In the genomic region with DNA sequence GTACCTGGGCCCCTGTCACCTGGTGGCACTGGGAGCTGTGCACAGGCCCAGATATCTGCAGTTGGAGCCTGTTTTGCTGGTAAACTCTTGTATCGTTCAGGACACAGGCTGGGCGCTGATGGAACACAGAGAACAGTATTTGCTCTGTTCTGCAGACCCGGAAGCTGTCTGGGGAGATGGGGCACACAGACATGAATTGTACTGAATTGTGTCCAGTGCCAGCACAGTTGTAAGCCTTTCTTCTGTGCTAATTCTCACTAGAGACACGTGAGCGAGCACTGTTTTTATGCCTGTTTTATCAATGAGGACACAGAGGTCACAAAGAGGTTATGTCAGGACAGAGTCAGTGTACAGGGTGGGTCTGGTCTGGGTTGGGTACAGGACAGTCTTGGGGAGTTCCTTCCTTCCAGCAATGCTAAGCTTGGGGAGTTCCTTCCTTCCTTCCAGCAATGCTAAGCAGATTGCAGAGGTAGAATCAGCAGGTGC, we compare ENCODE assay signal across 20 cellular contexts. TPM values are rescaled to one million over a fixed set of nuclear protein-coding genes. Genes with fewer than 3 reads are reported as not detected.
DNase-seq lines count a peak whose midpoint lies in the region; ATAC-seq and TF ChIP-seq lines count a peak whose summit lies in the region.
"Had no signal": no experiment of that assay in that cellular context is flagged by ENCODE, and none has a peak within 500 bp of the region (broad histone marks: within the 10 kb centered on the region; RNA-seq: fewer than 3 reads in every experiment).

No MANE protein-coding gene starts in this region.

- POLR2A ChIA-PET in A673 (lab: Charles Lee; ENCODE audit: low non-redundant PET): no interaction called here

- peak; percentile 97 for DNase-seq in SK-MEL-5 (ENCODE audit: low read depth, low spot score)
- no peak for DNase-seq in esophagus muscularis mucosa (ENCODE audit: extremely low spot score)
- peak in 1 of 3 donors; percentile 8 for DNase-seq in right lobe of liver
- DNase-seq in gastrocnemius medialis: no peak
- DNase-seq in DMS 273 (lab: John Stamatoyannopoulos, UW; ENCODE audit: unreplicated experiment): no peak
- no peak for DNase-seq in A673 (ENCODE audit: low spot score)
- DNase-seq in NCI-H1105 (lab: John Stamatoyannopoulos, UW): no peak
- DNase-seq: activated CD4-positive, alpha-beta T cell treated with anti-CD3 and anti-CD28 coated beads for 48 hours; activated naive CD4-positive, alpha-beta T cell treated with anti-CD3 and anti-CD28 coated beads, Interleukin-2, amount 50 U/mL, for 16 hours; brain microvascular endothelial cell; DMS79 treated with DMSO at 0.1 percent for 48 hours; effector CD8-positive, alpha-beta T cell; GM23248; NCI-H1436; NCI-H2227 treated with DMSO at 0.1 percent for 48 hours; NK-92 treated with Interleukin-12 subunit alpha and Interleukin-12 subunit beta, amount 100 ng/mL, for 24 hours; SHP77 treated with DMSO at 0.1 percent for 48 hours; T-helper 9 cell had no signal

- H3K27ac ChIP-seq in esophagus muscularis mucosa (replicated peaks in 1 of 4) (peak overlapping the region in 2 of 4 donors; percentile 23 to 65), right lobe of liver (no peak overlapping the region), gastrocnemius medialis (peak overlapping the region in 2 of 4 donors; percentile 41 to 64), A673 (ENCODE audit: low read depth, low read length, poor library complexity, severe bottlenecking) (no peak overlapping the region)
- H3K27ac ChIP-seq: brain microvascular endothelial cell, GM23248 had no signal

- TF ChIP-seq POLR2A in esophagus muscularis mucosa (IDR thresholded peaks at IDR 0.05; ENCODE audit: low read depth): no peak
- no peak for TF ChIP-seq POLR2A in right lobe of liver (IDR thresholded peaks at IDR 0.05)
- TF ChIP-seq POLR2A in gastrocnemius medialis (IDR thresholded peaks at IDR 0.05): no peak

- H3K4me3 ChIP-seq in esophagus muscularis mucosa: no peak overlapping the region
- no peak overlapping the region for H3K4me3 ChIP-seq in right lobe of liver
- no peak overlapping the region for H3K4me3 ChIP-seq in gastrocnemius medialis
- H3K4me3 ChIP-seq in A673 (ENCODE audit: low read depth, low read length, poor library complexity, severe bottlenecking): no peak overlapping the region
- H3K4me3 ChIP-seq: GM23248, suprapubic skin had no signal

- in situ Hi-C loops in SK-MEL-5 (cut with HindIII; ENCODE audit: low pct_unique_long_range_greater_than_20kb, low sequenced_read_pairs) (no loop called here), gastrocnemius medialis (cut with MboI; ENCODE audit: low sequenced_read_pairs in 4 of 4) (no loop called here)

- H3K9me3 ChIP-seq in esophagus muscularis mucosa: no peaks in the 10 kb centered on the region
- H3K9me3 ChIP-seq in right lobe of liver: no peaks in the 10 kb centered on the region
- no peaks in the 10 kb centered on the region for H3K9me3 ChIP-seq in gastrocnemius medialis
- H3K9me3 ChIP-seq in A673 (ENCODE audit: low read depth, low read length, poor library complexity, severe bottlenecking): no peaks in the 10 kb centered on the region
- H3K9me3 ChIP-seq: suprapubic skin had no signal

- CTCF ChIA-PET in A673 (lab: Charles Lee): no interaction called here

- H3K27me3 ChIP-seq in esophagus muscularis mucosa: peaks cover 0 to 5% (median 0%) of the 10 kb centered on the region in 4 donors
- H3K27me3 ChIP-seq in right lobe of liver: no peaks in the 10 kb centered on the region
- H3K27me3 ChIP-seq in gastrocnemius medialis: no peaks in the 10 kb centered on the region
- H3K27me3 ChIP-seq in A673 (replicated peaks; ENCODE audit: insufficient read depth, low read depth, low read length, poor library complexity): no peaks in the 10 kb centered on the region
- H3K27me3 ChIP-seq: brain microvascular endothelial cell, suprapubic skin had no signal

- peak; percentile 69 for TF ChIP-seq EP300 in esophagus muscularis mucosa (IDR thresholded peaks at IDR 0.05)

- H3K36me3 ChIP-seq in esophagus muscularis mucosa: peaks cover 0 to 73% (median 31%) of the 10 kb centered on the region in 4 donors
- H3K36me3 ChIP-seq in right lobe of liver: no peaks in the 10 kb centered on the region
- no peaks in the 10 kb centered on the region for H3K36me3 ChIP-seq in gastrocnemius medialis
- H3K36me3 ChIP-seq in A673 (ENCODE audit: insufficient read depth, low read length, poor library complexity, severe bottlenecking): no peaks in the 10 kb centered on the region
- H3K36me3 ChIP-seq: brain microvascular endothelial cell, suprapubic skin had no signal

- ATAC-seq in right lobe of liver (peak; percentile 9 to 57 (median 46)), gastrocnemius medialis (peak; percentile 48 to 59), HG03025 (IDR thresholded peaks at IDR 0.05; ENCODE audit: low FRiP score, unreplicated experiment) (no peak)

- intact Hi-C loops in esophagus muscularis mucosa (cut with DNase I): no loop called here
- intact Hi-C loops in right lobe of liver (cut with DNase I): no loop called here
- intact Hi-C loops in gastrocnemius medialis (cut with DNase I; ENCODE audit: low total_unique reads): no loop called here
- intact Hi-C loops in A673 (cut with micrococcal nuclease; ENCODE audit: unreplicated experiment): no loop called here

- BruUV-seq in A673 (replicated peaks; lab: Mats Ljungman, UMichigan): no TSS peak

- TF ChIP-seq CTCF in esophagus muscularis mucosa (IDR thresholded peaks at IDR 0.05): no peak
- TF ChIP-seq CTCF in right lobe of liver (IDR thresholded peaks at IDR 0.05): no peak
- no peak for TF ChIP-seq CTCF in gastrocnemius medialis (IDR thresholded peaks at IDR 0.05 in 4 of 5, conservative IDR thresholded peaks at IDR 0.05 in 1 of 5)
- no peak for TF ChIP-seq CTCF in A673 (conservative IDR thresholded peaks at IDR 0.05; ENCODE audit: low read depth, low read length)

- H3K4me1 ChIP-seq in esophagus muscularis mucosa (peaks cover 9 to 32% (median 25%) of the 10 kb centered on the region in 4 donors), right lobe of liver (peaks cover 0 to 5% (median 0%) of the 10 kb centered on the region in 4 donors), gastrocnemius medialis (peaks cover 0 to 16% of the 10 kb centered on the region in 2 donors), A673 (ENCODE audit: insufficient read depth, low read length, poor library complexity, severe bottlenecking) (no peaks in the 10 kb centered on the region)

- WGBS in esophagus muscularis mucosa: 88% methylated on average over 5 of the region's 5 CpGs
- WGBS in right lobe of liver (ENCODE audit: insufficient coverage, low coverage, low lambda C conversion rate, missing lambda C conversion rate): 80% methylated on average over 2 of the region's 5 CpGs

RNA-seq across cellular contexts. Expression of gene ACR, which starts 24.4 kb away (rescaled TPM):
- not detected in 2 replicates for total RNA-seq in SK-MEL-5 (2014; rRNA removed; shearing (Covaris generic))
- polyA plus RNA-seq in SK-MEL-5 (2015; cell fraction: cytosol; rRNA removed): not detected in 2 replicates
- polyA plus RNA-seq in SK-MEL-5 (2015; cell fraction: nucleus; rRNA removed): not detected in 2 replicates
- total RNA-seq in esophagus muscularis mucosa (under 1 TPM in 2 of 4 donors, not detected in 2; 0.42 to 0.46 TPM), right lobe of liver (under 1 TPM in 5 of 6 experiments, not detected in 1; 0.34 to 0.84 (median 0.55) TPM), gastrocnemius medialis (not detected), A673 (2021) (not detected in 2 replicates)
- total RNA-seq: GM23248, suprapubic skin had no signal
- polyA plus RNA-seq: GM23248 had no signal

RNA-seq across cellular contexts. Expression of gene SHANK3, which starts 41.0 kb away (rescaled TPM):
- total RNA-seq in SK-MEL-5 (2014; rRNA removed; shearing (Covaris generic)): 2.1 and 2.6 TPM in 2 replicates
- polyA plus RNA-seq in SK-MEL-5 (2015; cell fraction: cytosol; rRNA removed): 9.2 and 12.1 TPM in 2 replicates
- 15.2 and 16.8 TPM in 2 replicates for polyA plus RNA-seq in SK-MEL-5 (2015; cell fraction: nucleus; rRNA removed)
- total RNA-seq in esophagus muscularis mucosa (10 to 100 TPM in 3 of 4 donors, 1 to 10 TPM in 1; 7.0 to 21.1 (median 16.0) TPM), right lobe of liver (10 to 100 TPM in 5 of 6 experiments, 1 to 10 TPM in 1; 9.7 to 16.0 (median 14.8) TPM), gastrocnemius medialis (1 to 10 TPM; 3.8 to 9.8 (median 5.1) TPM), A673 (2021) (4.4 and 6.4 TPM in 2 replicates)
